ENCODE assay signal across 1 cellular context in the genomic region with DNA sequence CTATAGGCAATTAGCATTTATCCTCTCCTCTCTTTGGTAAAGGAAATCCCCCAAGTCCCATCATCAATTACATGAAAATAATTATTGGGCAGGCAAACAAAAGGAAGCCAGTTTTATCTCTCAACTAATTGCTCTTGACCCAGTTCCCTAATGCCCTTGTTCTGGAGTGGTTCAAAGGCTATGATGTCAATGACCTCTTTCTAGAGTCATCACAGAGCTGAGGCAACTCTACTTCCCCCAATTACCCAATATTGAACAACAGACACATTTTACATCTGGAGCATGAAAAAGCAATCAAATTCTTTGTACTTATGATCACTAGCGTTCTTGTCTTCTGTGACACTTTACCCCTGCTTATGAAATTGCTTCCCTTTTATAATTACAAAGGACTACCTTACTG.
TF ChIP-seq lines count a peak whose summit lies in the region.

No MANE protein-coding gene starts in this region.

TF ChIP-seq in liver, 16 proteins besides CTCF, POLR2A, EP300 and RAD21 (continued from another document):
- TF ChIP-seq SP1 (IDR thresholded peaks at IDR 0.05) (peak; percentile 53), YY1 (IDR thresholded peaks at IDR 0.05) (peak; percentile 22), NR2F2 (IDR thresholded peaks at IDR 0.05) (peak; percentile 93), HNF4A (conservative IDR thresholded peaks at IDR 0.05) (peak; percentile 71 to 87), HNF4G (IDR thresholded peaks at IDR 0.05) (no peak), FOXA2 (IDR thresholded peaks at IDR 0.05) (no peak), EGR1 (IDR thresholded peaks at IDR 0.05; ENCODE audit: low read depth in 2 of 2) (no peak)
- TF ChIP-seq, protein P1, sequence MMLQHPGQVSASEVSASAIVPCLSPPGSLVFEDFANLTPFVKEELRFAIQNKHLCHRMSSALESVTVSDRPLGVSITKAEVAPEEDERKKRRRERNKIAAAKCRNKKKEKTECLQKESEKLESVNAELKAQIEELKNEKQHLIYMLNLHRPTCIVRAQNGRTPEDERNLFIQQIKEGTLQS (IDR thresholded peaks at IDR 0.05) = peak; percentile 64
- TF ChIP-seq, protein P2, sequence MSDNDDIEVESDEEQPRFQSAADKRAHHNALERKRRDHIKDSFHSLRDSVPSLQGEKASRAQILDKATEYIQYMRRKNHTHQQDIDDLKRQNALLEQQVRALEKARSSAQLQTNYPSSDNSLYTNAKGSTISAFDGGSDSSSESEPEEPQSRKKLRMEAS (IDR thresholded peaks at IDR 0.05) = peak; percentile 73
TF ChIP-seq in liver: peak in this region for 9.
